ENCODE assay signal across 26 cellular contexts in genomic region chr18:56459451-56459777, GRCh38.
DNase-seq lines count a peak whose midpoint lies in the region; ATAC-seq and TF ChIP-seq lines count a peak whose summit lies in the region.
"Had no signal": no experiment of that assay in that cellular context is flagged by ENCODE, and none has a peak within 500 bp of the region (broad histone marks: within the 10 kb centered on the region; RNA-seq: fewer than 3 reads in every experiment).

No MANE protein-coding gene starts in this region.

- 50 to 59% (median 57%) methylated on average over 4 of the region's 4 CpGs for WGBS in psoas muscle, 3 donors

- H3K36me3 Mint-ChIP-seq in GM23338 (ENCODE audit: low read depth) (peaks cover 2% of the 10 kb centered on the region; the same call in 2 of the 3 replicates), endothelial cell (ENCODE audit: low read depth, unreplicated experiment) (peaks cover 2% of the 10 kb centered on the region)
- H3K36me3 Mint-ChIP-seq: activated naive CD8-positive, alpha-beta T cell treated with anti-CD3 and anti-CD28 coated beads, Interleukin-2, amount 10 ng/mL, durations not matched to agents 7 days and 5 days; naive thymus-derived CD8-positive, alpha-beta T cell had no signal

- H4K20me1 ChIP-seq in GM23338 (replicated peaks; ENCODE audit: insufficient read depth) (no peaks in the 10 kb centered on the region), MM.1S (ENCODE audit: insufficient read depth, low read length) (no peaks in the 10 kb centered on the region)

- no peak overlapping the region for H3K27ac ChIP-seq in GM23338 (ENCODE audit: low read depth)
- peak overlapping the region; percentile 34 to 37 for H3K27ac ChIP-seq in right atrium auricular region
- peak overlapping the region; percentile 37 for H3K27ac ChIP-seq in psoas muscle
- H3K27ac ChIP-seq in MM.1S (ENCODE audit: low read length): no peak overlapping the region
- H3K27ac ChIP-seq: A549, GM23248, SJSA1 had no signal

- intact Hi-C loops in psoas muscle (cut with DNase I): no loop called here

- H3K9me2 ChIP-seq in GM23338 (ENCODE audit: insufficient read depth) (0 out of 2 replicates have a peak, but pooled peaks cover 15% of the 10 kb centered on the region), MM.1S (replicated peaks; ENCODE audit: insufficient read depth, low read length) (no peaks in the 10 kb centered on the region)

- ATAC-seq in GM23338: no peak
- ATAC-seq in psoas muscle: peak in 2 of 4 donors; percentile 37 to 40
- no peak for ATAC-seq in GM21786 (IDR thresholded peaks at IDR 0.05; ENCODE audit: unreplicated experiment)
- ATAC-seq: A549; activated CD8-positive, alpha-beta T cell treated with anti-CD3 and anti-CD28 coated beads for 36 hours; esophagus mucosa; naive thymus-derived CD8-positive, alpha-beta T cell; Panc1 had no signal

- H3K4me1 ChIP-seq in GM23338 (ENCODE audit: insufficient read depth): peaks cover 2% of the 10 kb centered on the region
- H3K4me1 ChIP-seq in right atrium auricular region: peaks cover 0 to 18% of the 10 kb centered on the region in 2 donors
- H3K4me1 ChIP-seq in psoas muscle: no peaks in the 10 kb centered on the region
- H3K4me1 ChIP-seq in MM.1S (ENCODE audit: low read length): no peaks in the 10 kb centered on the region
- H3K4me1 ChIP-seq: A549, SJSA1 had no signal

- H3F3A ChIP-seq in GM23338 (replicated peaks; ENCODE audit: low read depth) (no peaks in the 10 kb centered on the region), MM.1S (ENCODE audit: insufficient read depth, low read length) (no peaks in the 10 kb centered on the region)

- H3K27me3 Mint-ChIP-seq in GM23338 (ENCODE audit: insufficient read depth, low read depth, poor library complexity): no peaks in the 10 kb centered on the region
- peaks cover 5% of the 10 kb centered on the region for H3K27me3 Mint-ChIP-seq in endothelial cell (ENCODE audit: unreplicated experiment)
- H3K27me3 Mint-ChIP-seq: activated naive CD8-positive, alpha-beta T cell treated with anti-CD3 and anti-CD28 coated beads, Interleukin-2, amount 10 ng/mL, durations not matched to agents 7 days and 5 days had no signal

- TF ChIP-seq CTCF in GM23338 (conservative IDR thresholded peaks at IDR 0.05; ENCODE audit: low read depth in 2 of 2) (no peak), endothelial cell (IDR thresholded peaks at IDR 0.05; ENCODE audit: unreplicated experiment) (no peak), right atrium auricular region (IDR thresholded peaks at IDR 0.05) (no peak), psoas muscle (IDR thresholded peaks at IDR 0.05) (no peak), MM.1S (IDR thresholded peaks at IDR 0.05; ENCODE audit: low read length) (no peak)

- peaks cover 0 to 11% of the 10 kb centered on the region in 2 donors for H3K9me3 ChIP-seq in right atrium auricular region
- no peaks in the 10 kb centered on the region for H3K9me3 ChIP-seq in psoas muscle
- no peaks in the 10 kb centered on the region for H3K9me3 ChIP-seq in MM.1S (replicated peaks; ENCODE audit: insufficient read depth, low read length)
- H3K9me3 ChIP-seq: A549, SJSA1 had no signal

- H3K27ac Mint-ChIP-seq in GM23338 (peak overlapping the region; percentile 32; the same call in 1 of the 2 replicates), endothelial cell (ENCODE audit: unreplicated experiment) (peak overlapping the region; percentile 91)
- H3K27ac Mint-ChIP-seq: activated CD8-positive, alpha-beta T cell treated with anti-CD3 and anti-CD28 coated beads for 36 hours; activated naive CD8-positive, alpha-beta T cell treated with anti-CD3 and anti-CD28 coated beads, Interleukin-2, amount 10 ng/mL, durations not matched to agents 7 days and 5 days; B cell; T-helper 1 cell treated with Interleukin-12 subunit alpha and Interleukin-12 subunit beta and Interleukin-4 antibody, amounts not matched to agents 30 μg/mL and 1 μg/mL, for 36 hours had no signal

- H3K4me3 ChIP-seq in GM23338 (no peak overlapping the region), right atrium auricular region (no peak overlapping the region), psoas muscle (no peak overlapping the region), MM.1S (ENCODE audit: low read length) (no peak overlapping the region)
- H3K4me3 ChIP-seq: A549, GM23248, SJSA1 had no signal

- H3K4me3 Mint-ChIP-seq in GM23338 (no peak overlapping the region), endothelial cell (ENCODE audit: unreplicated experiment) (no peak overlapping the region)
- H3K4me3 Mint-ChIP-seq: activated CD8-positive, alpha-beta T cell treated with anti-CD3 and anti-CD28 coated beads for 36 hours; activated naive CD8-positive, alpha-beta T cell treated with anti-CD3 and anti-CD28 coated beads, Interleukin-2, amount 10 ng/mL, durations not matched to agents 7 days and 5 days; B cell; naive thymus-derived CD8-positive, alpha-beta T cell; T-helper 1 cell treated with Interleukin-12 subunit alpha and Interleukin-12 subunit beta and Interleukin-4 antibody, amounts not matched to agents 30 μg/mL and 1 μg/mL, for 36 hours had no signal

- H3K4me1 Mint-ChIP-seq in GM23338: peaks cover 7% of the 10 kb centered on the region; the same call in 2 of the 3 replicates
- H3K4me1 Mint-ChIP-seq in endothelial cell (ENCODE audit: unreplicated experiment): peaks cover 30% of the 10 kb centered on the region
- H3K4me1 Mint-ChIP-seq: activated naive CD8-positive, alpha-beta T cell treated with anti-CD3 and anti-CD28 coated beads, Interleukin-2, amount 10 ng/mL, durations not matched to agents 7 days and 5 days; B cell; naive thymus-derived CD8-positive, alpha-beta T cell had no signal

- H3K36me3 ChIP-seq in GM23338 (ENCODE audit: insufficient read depth): no peaks in the 10 kb centered on the region; the same call in 1 of the 2 replicates
- H3K36me3 ChIP-seq in right atrium auricular region: no peaks in the 10 kb centered on the region
- H3K36me3 ChIP-seq in psoas muscle (ENCODE audit: insufficient read depth in 1 of 2, low read depth in 1 of 2): no peaks in the 10 kb centered on the region
- no peaks in the 10 kb centered on the region for H3K36me3 ChIP-seq in MM.1S (replicated peaks; ENCODE audit: insufficient read depth, low read length)
- H3K36me3 ChIP-seq: SJSA1 had no signal

- H3K27me3 ChIP-seq in GM23338 (ENCODE audit: insufficient read depth): no peaks in the 10 kb centered on the region
- no peaks in the 10 kb centered on the region for H3K27me3 ChIP-seq in right atrium auricular region
- no peaks in the 10 kb centered on the region for H3K27me3 ChIP-seq in psoas muscle (ENCODE audit: insufficient read depth in 3 of 3, low read length in 2 of 3)
- no peaks in the 10 kb centered on the region for H3K27me3 ChIP-seq in MM.1S (replicated peaks; ENCODE audit: insufficient read depth, low read length)
- H3K27me3 ChIP-seq: SJSA1 had no signal

- H3K9me3 Mint-ChIP-seq in GM23338 (peaks cover 8% of the 10 kb centered on the region; the same call in 2 of the 3 replicates), endothelial cell (ENCODE audit: unreplicated experiment) (no peaks in the 10 kb centered on the region)

- H3K9ac ChIP-seq in MM.1S (ENCODE audit: low read length): no peak overlapping the region
- H3K9ac ChIP-seq: GM23248 had no signal

- no peaks in the 10 kb centered on the region for H3K79me2 ChIP-seq in GM23338 (replicated peaks; ENCODE audit: insufficient read depth)
- H3K79me2 ChIP-seq in MM.1S (ENCODE audit: low read length): no peaks in the 10 kb centered on the region

- H3K4me2 ChIP-seq in GM23338: no peak overlapping the region
- no peak overlapping the region for H3K4me2 ChIP-seq in MM.1S (ENCODE audit: low read depth, low read length)
- H3K4me2 ChIP-seq: A549 had no signal

- H2AFZ ChIP-seq in GM23338 (peak overlapping the region; percentile 92), MM.1S (ENCODE audit: low read length) (no peak overlapping the region)
- H2AFZ ChIP-seq: GM23248 had no signal

- DNase-seq in GM23338 (ENCODE audit: low spot score) (no peak), endothelial cell (ENCODE audit: low spot score) (no peak), right atrium auricular region (ENCODE audit: low spot score) (no peak), psoas muscle (no peak), NK-92 (lab: John Stamatoyannopoulos, UW; ENCODE audit: unreplicated experiment) (no peak), MM.1S (no peak)
- no peak for DNase-seq in activated CD4-positive, CD25-positive, alpha-beta regulatory T cell treated with anti-CD3 and anti-CD28 coated beads, Interleukin-2, amount 50 U/mL, for 72 hours
- DNase-seq: activated CD4-positive, alpha-beta T cell treated with anti-CD3 and anti-CD28 coated beads for 1 hour; activated CD8-positive, alpha-beta T cell treated with anti-CD3 and anti-CD28 coated beads for 36 hours; activated naive CD8-positive, alpha-beta T cell treated with anti-CD3 and anti-CD28 coated beads, Interleukin-2, amount 10 ng/mL, durations not matched to agents 7 days and 5 days; effector memory CD4-positive, alpha-beta T cell; GF-D8; GM23248; Karpas-422; MV-4-11; naive thymus-derived CD8-positive, alpha-beta T cell; NCI-H1694; NCI-H2171; posterior cingulate gyrus had no signal

TF ChIP-seq in GM23338, 12 proteins besides CTCF, POLR2A, EP300 and RAD21:
- no peak for TF ChIP-seq ZNF114 (CRISPR knock-in tag; IDR thresholded peaks at IDR 0.05)

Comparison
In these comparisons a context has a peak if more than half of its experiments do, and no peak if none do; other contexts are left out.
1. H3K27ac ChIP-seq: peak in right atrium auricular region (2 of 2) and psoas muscle (single experiment); none in GM23338 (single experiment) and MM.1S (single experiment).